Comparison of ENCODE assay signal across 8 cellular contexts in genomic region chr7:22822486-22823141, GRCh38. TPM values are rescaled to one million over a fixed set of nuclear protein-coding genes. Genes with fewer than 3 reads are reported as not detected.
A peak's percentile ranks its signal among the peaks of the same experiment; 100 is the strongest.
DNase-seq lines count a peak whose midpoint lies in the region; TF ChIP-seq lines count a peak whose summit lies in the region.

Gene TOMM7, minus strand, starts transcription at chr7:22822849. Its CDS starts 70 bp downstream, at chr7:22822779.

- peak within 1 kb of the TSS; percentile 92 for H3K9ac ChIP-seq in H9 (ENCODE audit: extremely low read depth, insufficient read length, low read length)

- H3K23me2 ChIP-seq in H9 (ENCODE audit: insufficient read length, low read depth, low read length, poor library complexity, severe bottlenecking) = peaks cover 8% of the 10 kb centered on the region

- H3K4me2 ChIP-seq in H9 (ENCODE audit: insufficient read depth, insufficient read length, low read length) = peak within 1 kb of the TSS; percentile 88

- H3K79me1 ChIP-seq in H9 (ENCODE audit: insufficient read depth, low read depth, low read length, poor library complexity, severe bottlenecking) = peaks cover 5% of the 10 kb centered on the region

- no peak within 1 kb of the TSS for H2BK120ac ChIP-seq in H9 (ENCODE audit: low read depth, low read length, poor library complexity, severe bottlenecking)

- no peak within 1 kb of the TSS for H4K91ac ChIP-seq in H9 (ENCODE audit: insufficient read length, low read depth, low read length)

- no CpG with 5 or more reads among the region's 38 CpGs for WGBS in H9 (ENCODE audit: extremely low coverage, insufficient read length, low lambda C conversion rate)

- H3K27ac ChIP-seq in H9 (ENCODE audit: insufficient read length, low read depth, low read length) = peak within 1 kb of the TSS; percentile 21

- peaks cover 20% of the 10 kb centered on the region; the same call in 1 of the 2 replicates for H3K79me2 ChIP-seq in H9 (ENCODE audit: insufficient read depth, low read length)

- H2BK15ac ChIP-seq in H9 (ENCODE audit: low read depth, low read length) = no peak within 1 kb of the TSS

- no peak within 1 kb of the TSS for H2BK20ac ChIP-seq in H9 (ENCODE audit: low read depth, low read length, poor library complexity, severe bottlenecking)

- no peak within 1 kb of the TSS for H3T11ph ChIP-seq in H9 (ENCODE audit: low read length)

- H2AFZ ChIP-seq in H9 (ENCODE audit: low read length) = no peak within 1 kb of the TSS

- H2AK5ac ChIP-seq in H9 (ENCODE audit: insufficient read length, low read length) = no peak within 1 kb of the TSS

- H2BK12ac ChIP-seq in H9 (ENCODE audit: insufficient read length, low read depth, low read length) = no peak within 1 kb of the TSS

- H4K20me1 ChIP-seq in H9 (ENCODE audit: control insufficient read depth, insufficient read depth, insufficient read length) = no peaks in the 10 kb centered on the region

- H3K27ac Mint-ChIP-seq in H9 = peak within 1 kb of the TSS; percentile 96 to 100 (median 96)
- peak within 1 kb of the TSS; percentile 91 to 98 (median 96) for H3K27ac Mint-ChIP-seq in nephron
- peak within 1 kb of the TSS; percentile 99 for H3K27ac Mint-ChIP-seq in stimulated activated naive CD8-positive, alpha-beta T cell treated with anti-CD3 and anti-CD28 coated beads, Interleukin-15, Interleukin-2, amounts not matched to agents 100 ng/mL and 50 ng/mL, for 24 hours

- DNase-seq in G401 (ENCODE audit: low spot score) = peak; percentile 96
- DNase-seq in H9 = peak; percentile 96
- DNase-seq in MG63 = peak; percentile 93
- peak; percentile 97 for DNase-seq in SHP77 treated with DMSO at 0.1 percent for 48 hours (lab: John Stamatoyannopoulos, UW)
- DNase-seq in activated effector memory CD4-positive, alpha-beta T cell treated with anti-CD3 and anti-CD28 coated beads, Interleukin-2, amount 50 U/mL, for 16 hours = peak; percentile 95
- peak; percentile 98 for DNase-seq in fibroblast of the aortic adventitia (ENCODE audit: low read depth)

- H4K5ac ChIP-seq in H9 (ENCODE audit: insufficient read length, low read depth, low read length) = no peak within 1 kb of the TSS

- H3K4me1 ChIP-seq in H9 (ENCODE audit: insufficient read depth, low read length) = peaks cover 5% of the 10 kb centered on the region; the same call in 1 of the 2 replicates

- H3K27me3 Mint-ChIP-seq in H9 (ENCODE audit: low read depth) (no peaks in the 10 kb centered on the region), nephron (ENCODE audit: low read depth) (peaks cover 7% of the 10 kb centered on the region)
- peaks cover 20% of the 10 kb centered on the region for H3K27me3 Mint-ChIP-seq in stimulated activated naive CD8-positive, alpha-beta T cell treated with anti-CD3 and anti-CD28 coated beads, Interleukin-15, Interleukin-2, amounts not matched to agents 100 ng/mL and 50 ng/mL, for 24 hours

- H3K4me3 ChIP-seq in MG63 = peak within 1 kb of the TSS; percentile 88
- H3K4me3 ChIP-seq in fibroblast of the aortic adventitia (ENCODE audit: low read depth, low read length) = peak within 1 kb of the TSS; percentile 96

- H3K4ac ChIP-seq in H9 (ENCODE audit: low read depth, low read length) = no peak within 1 kb of the TSS; the same call in 1 of the 2 replicates

- peak within 1 kb of the TSS; percentile 74 for H3K23ac ChIP-seq in H9 (ENCODE audit: insufficient read length, low read depth, low read length)

- no peak within 1 kb of the TSS for H2BK5ac ChIP-seq in H9 (ENCODE audit: insufficient read length, low read length)

- in situ Hi-C loops in G401 (cut with HindIII; ENCODE audit: low sequenced_read_pairs) = no loop called here

- H3K9me3 ChIP-seq in H9 (ENCODE audit: control insufficient read depth, low read depth, low read length) (no peaks in the 10 kb centered on the region), MG63 (no peaks in the 10 kb centered on the region)

- H3K4me1 Mint-ChIP-seq in H9 = peaks cover 25 to 27% of the 10 kb centered on the region in 2 experiments
- peaks cover 20% of the 10 kb centered on the region for H3K4me1 Mint-ChIP-seq in nephron
- peaks cover 44% of the 10 kb centered on the region for H3K4me1 Mint-ChIP-seq in stimulated activated naive CD8-positive, alpha-beta T cell treated with anti-CD3 and anti-CD28 coated beads, Interleukin-15, Interleukin-2, amounts not matched to agents 100 ng/mL and 50 ng/mL, for 24 hours (ENCODE audit: low read depth)

- H3K9me3 Mint-ChIP-seq in H9 = no peaks in the 10 kb centered on the region
- H3K9me3 Mint-ChIP-seq in nephron = no peaks in the 10 kb centered on the region
- no peaks in the 10 kb centered on the region for H3K9me3 Mint-ChIP-seq in stimulated activated naive CD8-positive, alpha-beta T cell treated with anti-CD3 and anti-CD28 coated beads, Interleukin-15, Interleukin-2, amounts not matched to agents 100 ng/mL and 50 ng/mL, for 24 hours

- H3K4me3 Mint-ChIP-seq in H9 (peak within 1 kb of the TSS; percentile 97 to 100), nephron (peak within 1 kb of the TSS; percentile 98 to 99 (median 99))
- H3K4me3 Mint-ChIP-seq in stimulated activated naive CD8-positive, alpha-beta T cell treated with anti-CD3 and anti-CD28 coated beads, Interleukin-15, Interleukin-2, amounts not matched to agents 100 ng/mL and 50 ng/mL, for 24 hours = peak within 1 kb of the TSS; percentile 99

- no peak within 1 kb of the TSS for H3K56ac ChIP-seq in H9 (ENCODE audit: insufficient read length, low read depth, low read length)

- H3K36me3 Mint-ChIP-seq in H9 (ENCODE audit: insufficient read depth in 1 of 3, low read depth in 3 of 3) (peaks cover 11 to 21% (median 15%) of the 10 kb centered on the region in 3 experiments), nephron (ENCODE audit: low read depth) (peaks cover 9% of the 10 kb centered on the region)
- H3K36me3 Mint-ChIP-seq in stimulated activated naive CD8-positive, alpha-beta T cell treated with anti-CD3 and anti-CD28 coated beads, Interleukin-15, Interleukin-2, amounts not matched to agents 100 ng/mL and 50 ng/mL, for 24 hours (ENCODE audit: low read depth) = peaks cover 19% of the 10 kb centered on the region

- peaks cover 24% of the 10 kb centered on the region for H3K36me3 ChIP-seq in MG63

- H3K14ac ChIP-seq in H9 (ENCODE audit: insufficient read depth, low read length) = peak within 1 kb of the TSS; percentile 61; the same call in 1 of the 2 replicates

- no peak; the same call in 2 of the 3 replicates for TF ChIP-seq CTCF in H9 (conservative IDR thresholded peaks at IDR 0.05)
- no peak for TF ChIP-seq CTCF in fibroblast of the aortic adventitia (IDR thresholded peaks at IDR 0.05; ENCODE audit: insufficient read depth, low read length)
- no peak for TF ChIP-seq CTCF in nephron (IDR thresholded peaks at IDR 0.05; ENCODE audit: unreplicated experiment in 3 of 3)

- no peaks in the 10 kb centered on the region for H3K27me3 ChIP-seq in H9 (ENCODE audit: insufficient read depth, low read length)
- no peaks in the 10 kb centered on the region for H3K27me3 ChIP-seq in MG63

- no peak within 1 kb of the TSS for H4K8ac ChIP-seq in H9 (replicated peaks; ENCODE audit: insufficient read length, low read depth, low read length)

- peak within 1 kb of the TSS; percentile 69 for H3K18ac ChIP-seq in H9 (ENCODE audit: insufficient read length, low read depth, low read length)

RNA-seq across cellular contexts. Expression of gene TOMM7, which starts in this region (rescaled TPM):
- total RNA-seq in G401 (2014; rRNA removed; shearing (Covaris generic)) = 80.0 and 124 TPM in 2 replicates
- total RNA-seq in H9 (2021) = 368 and 400 TPM in 2 replicates
- total RNA-seq in MG63 (2014; rRNA removed; shearing (Covaris generic); ENCODE audit: low replicate concordance) = 131 and 141 TPM in 2 replicates
- total RNA-seq in fibroblast of the aortic adventitia (ENCODE audit: low replicate concordance) = 217 and 251 TPM in 2 replicates

Comparison
In these comparisons a context has a peak if more than half of its experiments do, and no peak if none do; other contexts are left out.
1. Peak in every context shown above with its lines: DNase-seq, H3K4me3 ChIP-seq and H3K27ac ChIP-seq.